ENCODE assay signal across 10 cellular contexts in the genomic region with DNA sequence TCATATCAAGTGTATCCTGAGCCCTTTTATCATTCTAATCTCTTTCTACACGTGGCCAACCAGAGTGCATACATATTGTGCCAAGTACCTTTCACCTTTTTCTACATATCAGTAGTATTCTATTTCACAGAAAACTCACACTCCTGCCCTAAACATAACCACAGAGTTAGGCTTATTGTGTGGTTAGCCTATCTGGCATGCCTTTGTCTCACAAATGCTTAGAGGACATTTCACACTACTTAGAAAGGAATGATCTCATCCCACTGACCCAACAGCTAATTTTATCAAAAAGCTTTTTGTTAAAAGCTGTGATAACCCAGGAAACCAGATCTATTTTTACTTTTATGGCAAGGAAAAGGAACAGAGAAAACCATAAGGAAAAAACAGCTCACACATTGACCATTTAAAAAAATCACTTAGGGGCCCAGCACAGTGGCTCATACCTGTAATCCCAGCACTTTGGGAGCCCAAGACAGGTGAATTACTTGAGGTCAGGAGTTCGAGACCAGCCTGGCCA. TPM values are rescaled to one million over a fixed set of nuclear protein-coding genes. Genes with fewer than 3 reads are reported as not detected.
DNase-seq lines count a peak whose midpoint lies in the region; ATAC-seq and TF ChIP-seq lines count a peak whose summit lies in the region.
"Had no signal": no experiment of that assay in that cellular context is flagged by ENCODE, and none has a peak within 500 bp of the region (broad histone marks: within the 10 kb centered on the region; RNA-seq: fewer than 3 reads in every experiment).

No MANE protein-coding gene starts in this region.

- no peak for TF ChIP-seq POLR2A in breast epithelium (IDR thresholded peaks at IDR 0.05)

- H3K36me3 ChIP-seq in breast epithelium, result no peaks in the 10 kb centered on the region

- peak; percentile 37 for ATAC-seq in left colon
- no peak for ATAC-seq in HG03432 (IDR thresholded peaks at IDR 0.05; ENCODE audit: unreplicated experiment)
- no peak for ATAC-seq in GM18873 (IDR thresholded peaks at IDR 0.05; ENCODE audit: low FRiP score, unreplicated experiment)
- ATAC-seq: Panc1 had no signal

- H3K27ac Mint-ChIP-seq in activated naive CD4-positive, alpha-beta T cell treated with anti-CD3 and anti-CD28 coated beads, Interleukin-2, amount 10 ng/mL, durations not matched to agents 7 days and 5 days, result peak overlapping the region; percentile 46

- peak overlapping the region; percentile 50 to 57 for H3K27ac ChIP-seq in breast epithelium

- intact Hi-C loops in breast epithelium (cut with DNase I; ENCODE audit: low total_unique reads), result no loop called here
- intact Hi-C loops in left colon (cut with DNase I, micrococcal nuclease), result no loop called here

- no peaks in the 10 kb centered on the region for H3K27me3 Mint-ChIP-seq in activated naive CD4-positive, alpha-beta T cell treated with anti-CD3 and anti-CD28 coated beads, Interleukin-2, amount 10 ng/mL, durations not matched to agents 7 days and 5 days

- H3K4me1 ChIP-seq in breast epithelium, result no peaks in the 10 kb centered on the region

- H3K4me3 ChIP-seq in breast epithelium, result no peak overlapping the region

- no peak for DNase-seq in activated naive CD4-positive, alpha-beta T cell treated with anti-CD3 and anti-CD28 coated beads, Interleukin-2, amount 10 ng/mL, durations not matched to agents 7 days and 5 days
- no peak for DNase-seq in activated naive CD4-positive, alpha-beta T cell (lab: John Stamatoyannopoulos, UW)
- no peak for DNase-seq in breast epithelium (ENCODE audit: low spot score in 2 of 2)
- no peak for DNase-seq in left colon
- DNase-seq in cortex of kidney (lab: John Stamatoyannopoulos, UW), result no peak
- DNase-seq in stimulated activated CD4-positive, alpha-beta T cell treated with anti-CD3 and anti-CD28 coated beads, Interleukin-4, amount 100 ng/mL, for 1 hour, result no peak
- DNase-seq: kidney had no signal

- H3K4me1 Mint-ChIP-seq in activated naive CD4-positive, alpha-beta T cell treated with anti-CD3 and anti-CD28 coated beads, Interleukin-2, amount 10 ng/mL, durations not matched to agents 7 days and 5 days, result peaks cover 13% of the 10 kb centered on the region

- H3K27me3 ChIP-seq in breast epithelium, result no peaks in the 10 kb centered on the region

- H3K36me3 Mint-ChIP-seq in activated naive CD4-positive, alpha-beta T cell treated with anti-CD3 and anti-CD28 coated beads, Interleukin-2, amount 10 ng/mL, durations not matched to agents 7 days and 5 days, result no peaks in the 10 kb centered on the region

- no peaks in the 10 kb centered on the region for H3K9me3 ChIP-seq in breast epithelium

- CTCF ChIA-PET in activated naive CD4-positive, alpha-beta T cell treated with anti-CD3 and anti-CD28 coated beads, Interleukin-2, amount 10 ng/mL, durations not matched to agents 7 days and 5 days (lab: Charles Lee), result no interaction called here

- TF ChIP-seq CTCF in breast epithelium (IDR thresholded peaks at IDR 0.05), result no peak

- no peaks in the 10 kb centered on the region for H3K9me3 Mint-ChIP-seq in activated naive CD4-positive, alpha-beta T cell treated with anti-CD3 and anti-CD28 coated beads, Interleukin-2, amount 10 ng/mL, durations not matched to agents 7 days and 5 days

- H3K4me3 Mint-ChIP-seq in activated naive CD4-positive, alpha-beta T cell treated with anti-CD3 and anti-CD28 coated beads, Interleukin-2, amount 10 ng/mL, durations not matched to agents 7 days and 5 days, result no peak overlapping the region

RNA-seq across cellular contexts. Expression of gene MAP4, which starts 17.8 kb away (rescaled TPM):
- total RNA-seq in breast epithelium, result 100 to 1,000 TPM in 1 of 3 donors, 10 to 100 TPM in 2; 72.0 to 167 (median 99.0) TPM
- 100 to 1,000 TPM; 109 to 114 TPM for total RNA-seq in left colon
